ENCODE assay signal across 14 cellular contexts in genomic region chr12:10268037-10268436, GRCh38.
A peak's percentile ranks its signal among the peaks of the same experiment; 100 is the strongest.
DNase-seq lines count a peak whose midpoint lies in the region; TF ChIP-seq lines count a peak whose summit lies in the region.
"Had no signal": no experiment of that assay in that cellular context is flagged by ENCODE, and none has a peak within 500 bp of the region (broad histone marks: within the 10 kb centered on the region; RNA-seq: fewer than 3 reads in every experiment).

No MANE protein-coding gene starts in this region.

- H2AFZ ChIP-seq in OCI-LY3 (ENCODE audit: low read depth, low read length), result 0 out of 2 replicates have a peak overlapping the region, but pooled peaks have one; percentile 11

- peak overlapping the region; percentile 9 for H3K27ac Mint-ChIP-seq in nephron progenitor cell

- H3K4me3 Mint-ChIP-seq in nephron progenitor cell, result no peak overlapping the region
- H3K4me3 Mint-ChIP-seq: CD8-positive, alpha-beta memory T cell had no signal

- peak overlapping the region; percentile 9; the same call in 1 of the 2 replicates for H3K4me2 ChIP-seq in OCI-LY3 (ENCODE audit: low read length)
- H3K4me2 ChIP-seq: BLaER1 had no signal

- H3K36me3 ChIP-seq in OCI-LY3 (replicated peaks; ENCODE audit: low read depth, low read length), result no peaks in the 10 kb centered on the region
- H3K36me3 ChIP-seq: BLaER1 had no signal

- H3K27me3 Mint-ChIP-seq in nephron progenitor cell (ENCODE audit: low read depth, poor library complexity), result peaks cover 7% of the 10 kb centered on the region
- H3K27me3 Mint-ChIP-seq: CD8-positive, alpha-beta memory T cell had no signal

- no peaks in the 10 kb centered on the region for H3K36me3 Mint-ChIP-seq in nephron progenitor cell (ENCODE audit: low read depth)

- no peaks in the 10 kb centered on the region for H4K20me1 ChIP-seq in OCI-LY3 (ENCODE audit: insufficient read depth, low read length)
- H4K20me1 ChIP-seq: BLaER1 had no signal

- H3K9me3 ChIP-seq in OCI-LY3 (ENCODE audit: insufficient read depth, low read length), result no peaks in the 10 kb centered on the region
- H3K9me3 ChIP-seq: BLaER1, Caco-2 had no signal

- H3K4me3 ChIP-seq in OCI-LY3 (ENCODE audit: low read length), result no peak overlapping the region
- H3K4me3 ChIP-seq: BLaER1 had no signal

- H3K9me3 Mint-ChIP-seq in nephron progenitor cell, result no peaks in the 10 kb centered on the region
- H3K9me3 Mint-ChIP-seq: CD8-positive, alpha-beta memory T cell had no signal

- H3K4me1 ChIP-seq in OCI-LY3 (ENCODE audit: low read length), result no peaks in the 10 kb centered on the region
- H3K4me1 ChIP-seq: BLaER1, Caco-2 had no signal

- TF ChIP-seq CTCF in OCI-LY3 (IDR thresholded peaks at IDR 0.05; ENCODE audit: low read depth, low read length) (no peak), nephron progenitor cell (IDR thresholded peaks at IDR 0.05) (no peak)

- DNase-seq in SHP77 treated with DMSO at 0.1 percent for 48 hours (lab: John Stamatoyannopoulos, UW), result peak; percentile 5
- no peak for DNase-seq in SHP77 (lab: John Stamatoyannopoulos, UW)
- peak; percentile 66 for DNase-seq in NCI-H146 treated with DMSO at 0.1 percent for 48 hours (lab: John Stamatoyannopoulos, UW; ENCODE audit: unreplicated experiment)
- DNase-seq in nephron progenitor cell, result no peak
- DNase-seq in T-helper 2 cell, result no peak
- no peak for DNase-seq in cerebellar nuclear complex (lab: John Stamatoyannopoulos, UW)
- DNase-seq: 8988T; AML-193; Caco-2; CD8-positive, alpha-beta memory T cell; DMS53; GF-D8 had no signal

- no peaks in the 10 kb centered on the region for H3K4me1 Mint-ChIP-seq in nephron progenitor cell
- H3K4me1 Mint-ChIP-seq: CD8-positive, alpha-beta memory T cell had no signal

- no peak overlapping the region for H3K9ac ChIP-seq in OCI-LY3 (ENCODE audit: low read length)
- H3K9ac ChIP-seq: BLaER1 had no signal

- H3K27ac ChIP-seq in OCI-LY3 (ENCODE audit: low read length), result no peak overlapping the region
- H3K27ac ChIP-seq: BLaER1 had no signal

- no peaks in the 10 kb centered on the region for H3K27me3 ChIP-seq in OCI-LY3 (ENCODE audit: low read depth, low read length)
- H3K27me3 ChIP-seq: BLaER1 had no signal

- H3K79me2 ChIP-seq in OCI-LY3 (ENCODE audit: low read length), result no peaks in the 10 kb centered on the region

Comparison
In these comparisons a context has a peak if more than half of its experiments do, and no peak if none do; other contexts are left out.
1. DNase-seq: peak in SHP77 treated with DMSO at 0.1 percent for 48 hours (single experiment) and NCI-H146 treated with DMSO at 0.1 percent for 48 hours (single experiment); none in SHP77 (0 of 2), nephron progenitor cell (single experiment), T-helper 2 cell (0 of 5) and cerebellar nuclear complex (0 of 2).